Comparison of ENCODE assay signal across 18 cellular contexts in genomic region chr14:27145170-27145569, GRCh38.
DNase-seq lines count a peak whose midpoint lies in the region; ATAC-seq, FAIRE-seq and TF ChIP-seq lines count a peak whose summit lies in the region.
"Had no signal": no experiment of that assay in that cellular context is flagged by ENCODE, and none has a peak within 500 bp of the region (broad histone marks: within the 10 kb centered on the region; RNA-seq: fewer than 3 reads in every experiment).

No MANE protein-coding gene starts in this region.

- DNase-seq in HTR-8/SVneo (ENCODE audit: insufficient read length, low spot score) (no peak), SK-N-DZ (ENCODE audit: low spot score) (peak; percentile 11), superior temporal gyrus (ENCODE audit: extremely low spot score) (no peak)
- no peak for DNase-seq in activated naive CD4-positive, alpha-beta T cell treated with anti-CD3 and anti-CD28 coated beads for 36 hours
- DNase-seq: AML-193; Caco-2; Calu3; CD4-positive, alpha-beta T cell; CD8-positive, alpha-beta T cell; DMS79 treated with DMSO at 0.1 percent for 48 hours; GF-D8 had no signal

- CTCF ChIA-PET in activated naive CD4-positive, alpha-beta T cell treated with anti-CD3 and anti-CD28 coated beads for 36 hours (lab: Charles Lee) = no interaction called here

- no peak overlapping the region for H3K4me3 Mint-ChIP-seq in activated naive CD4-positive, alpha-beta T cell treated with anti-CD3 and anti-CD28 coated beads for 36 hours
- H3K4me3 Mint-ChIP-seq: B cell; CD4-positive, alpha-beta T cell; CD8-positive, alpha-beta T cell had no signal

- no peaks in the 10 kb centered on the region for H3K27me3 Mint-ChIP-seq in activated naive CD4-positive, alpha-beta T cell treated with anti-CD3 and anti-CD28 coated beads for 36 hours (ENCODE audit: low read depth)
- H3K27me3 Mint-ChIP-seq: B cell; CD4-positive, alpha-beta T cell had no signal

- intact Hi-C loops in activated naive CD4-positive, alpha-beta T cell treated with anti-CD3 and anti-CD28 coated beads for 36 hours (cut with micrococcal nuclease) = no loop called here

- H3K4me1 Mint-ChIP-seq in activated naive CD4-positive, alpha-beta T cell treated with anti-CD3 and anti-CD28 coated beads for 36 hours (ENCODE audit: low read depth) = no peaks in the 10 kb centered on the region
- H3K4me1 Mint-ChIP-seq: B cell had no signal

- FAIRE-seq in HTR-8/SVneo (lab: Jason Lieb, UNC) = peak; percentile 9
- FAIRE-seq: A549, D721Med, G401.6, GM12891 had no signal

- no peak for ATAC-seq in SK-N-SH treated with all-trans-retinoic acid at 6 μM for 48 hours
- no peak for ATAC-seq in HG03520 (IDR thresholded peaks at IDR 0.05; ENCODE audit: unreplicated experiment)
- ATAC-seq: A549; CD8-positive, alpha-beta T cell had no signal

- H3K36me3 Mint-ChIP-seq in activated naive CD4-positive, alpha-beta T cell treated with anti-CD3 and anti-CD28 coated beads for 36 hours (ENCODE audit: low read depth) = no peaks in the 10 kb centered on the region
- H3K36me3 Mint-ChIP-seq: CD8-positive, alpha-beta T cell had no signal

- no peak overlapping the region for H3K27ac Mint-ChIP-seq in activated naive CD4-positive, alpha-beta T cell treated with anti-CD3 and anti-CD28 coated beads for 36 hours
- H3K27ac Mint-ChIP-seq: B cell; CD4-positive, alpha-beta T cell; CD8-positive, alpha-beta T cell had no signal

- H3K9me3 Mint-ChIP-seq in activated naive CD4-positive, alpha-beta T cell treated with anti-CD3 and anti-CD28 coated beads for 36 hours = peaks cover 32% of the 10 kb centered on the region

TF ChIP-seq in SK-N-SH treated with all-trans-retinoic acid at 6 μM for 48 hours, 23 proteins besides CTCF, POLR2A, EP300 and RAD21:
- TF ChIP-seq ZFP30 (CRISPR knock-in tag; IDR thresholded peaks at IDR 0.05) (no peak), TCF4 (CRISPR knock-in tag; IDR thresholded peaks at IDR 0.05; ENCODE audit: borderline replicate concordance) (peak; percentile 74; the same call in 1 of the 2 replicates), PPARA (CRISPR knock-in tag; IDR thresholded peaks at IDR 0.05; ENCODE audit: borderline replicate concordance) (no peak), ZNF70 (CRISPR knock-in tag; IDR thresholded peaks at IDR 0.05) (peak; percentile 84), CREB5 (CRISPR knock-in tag; IDR thresholded peaks at IDR 0.05; ENCODE audit: low read depth) (no peak), PATZ1 (CRISPR knock-in tag; IDR thresholded peaks at IDR 0.05; ENCODE audit: borderline replicate concordance) (no peak)
